3 cellular contexts compared by ENCODE assay signal in the genomic region with DNA sequence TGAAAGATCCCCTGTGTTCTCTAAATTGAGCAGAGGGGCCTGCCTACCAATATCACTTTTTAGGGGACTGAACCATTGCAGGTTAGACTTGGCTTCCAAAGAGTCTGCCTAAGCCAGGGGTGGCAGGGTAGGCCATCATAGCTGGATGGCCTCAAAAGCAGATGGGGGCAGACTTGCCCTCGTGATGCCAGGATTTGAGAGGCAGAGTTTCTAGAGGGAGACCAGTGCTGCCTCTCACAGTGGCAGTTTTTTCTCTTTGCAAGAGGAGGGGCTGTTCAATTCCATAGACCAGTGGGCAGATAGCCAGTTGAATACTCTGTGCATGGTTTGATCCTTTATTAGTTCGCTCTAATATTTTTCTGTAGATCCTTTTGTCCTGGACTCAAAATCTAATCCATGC.
A peak's percentile ranks its signal among the peaks of the same experiment; 100 is the strongest.
TF ChIP-seq lines count a peak whose summit lies in the region.

No MANE protein-coding gene starts in this region.

TF ChIP-seq in GM23338, 12 proteins besides CTCF, POLR2A, EP300 and RAD21 (continued from another document and continues in another):
- TF ChIP-seq POLR2AphosphoS5 (IDR thresholded peaks at IDR 0.05; ENCODE audit: low read depth), result no peak
- no peak for TF ChIP-seq STAT1 (IDR thresholded peaks at IDR 0.05; ENCODE audit: unreplicated experiment)
- TF ChIP-seq, protein P1, sequence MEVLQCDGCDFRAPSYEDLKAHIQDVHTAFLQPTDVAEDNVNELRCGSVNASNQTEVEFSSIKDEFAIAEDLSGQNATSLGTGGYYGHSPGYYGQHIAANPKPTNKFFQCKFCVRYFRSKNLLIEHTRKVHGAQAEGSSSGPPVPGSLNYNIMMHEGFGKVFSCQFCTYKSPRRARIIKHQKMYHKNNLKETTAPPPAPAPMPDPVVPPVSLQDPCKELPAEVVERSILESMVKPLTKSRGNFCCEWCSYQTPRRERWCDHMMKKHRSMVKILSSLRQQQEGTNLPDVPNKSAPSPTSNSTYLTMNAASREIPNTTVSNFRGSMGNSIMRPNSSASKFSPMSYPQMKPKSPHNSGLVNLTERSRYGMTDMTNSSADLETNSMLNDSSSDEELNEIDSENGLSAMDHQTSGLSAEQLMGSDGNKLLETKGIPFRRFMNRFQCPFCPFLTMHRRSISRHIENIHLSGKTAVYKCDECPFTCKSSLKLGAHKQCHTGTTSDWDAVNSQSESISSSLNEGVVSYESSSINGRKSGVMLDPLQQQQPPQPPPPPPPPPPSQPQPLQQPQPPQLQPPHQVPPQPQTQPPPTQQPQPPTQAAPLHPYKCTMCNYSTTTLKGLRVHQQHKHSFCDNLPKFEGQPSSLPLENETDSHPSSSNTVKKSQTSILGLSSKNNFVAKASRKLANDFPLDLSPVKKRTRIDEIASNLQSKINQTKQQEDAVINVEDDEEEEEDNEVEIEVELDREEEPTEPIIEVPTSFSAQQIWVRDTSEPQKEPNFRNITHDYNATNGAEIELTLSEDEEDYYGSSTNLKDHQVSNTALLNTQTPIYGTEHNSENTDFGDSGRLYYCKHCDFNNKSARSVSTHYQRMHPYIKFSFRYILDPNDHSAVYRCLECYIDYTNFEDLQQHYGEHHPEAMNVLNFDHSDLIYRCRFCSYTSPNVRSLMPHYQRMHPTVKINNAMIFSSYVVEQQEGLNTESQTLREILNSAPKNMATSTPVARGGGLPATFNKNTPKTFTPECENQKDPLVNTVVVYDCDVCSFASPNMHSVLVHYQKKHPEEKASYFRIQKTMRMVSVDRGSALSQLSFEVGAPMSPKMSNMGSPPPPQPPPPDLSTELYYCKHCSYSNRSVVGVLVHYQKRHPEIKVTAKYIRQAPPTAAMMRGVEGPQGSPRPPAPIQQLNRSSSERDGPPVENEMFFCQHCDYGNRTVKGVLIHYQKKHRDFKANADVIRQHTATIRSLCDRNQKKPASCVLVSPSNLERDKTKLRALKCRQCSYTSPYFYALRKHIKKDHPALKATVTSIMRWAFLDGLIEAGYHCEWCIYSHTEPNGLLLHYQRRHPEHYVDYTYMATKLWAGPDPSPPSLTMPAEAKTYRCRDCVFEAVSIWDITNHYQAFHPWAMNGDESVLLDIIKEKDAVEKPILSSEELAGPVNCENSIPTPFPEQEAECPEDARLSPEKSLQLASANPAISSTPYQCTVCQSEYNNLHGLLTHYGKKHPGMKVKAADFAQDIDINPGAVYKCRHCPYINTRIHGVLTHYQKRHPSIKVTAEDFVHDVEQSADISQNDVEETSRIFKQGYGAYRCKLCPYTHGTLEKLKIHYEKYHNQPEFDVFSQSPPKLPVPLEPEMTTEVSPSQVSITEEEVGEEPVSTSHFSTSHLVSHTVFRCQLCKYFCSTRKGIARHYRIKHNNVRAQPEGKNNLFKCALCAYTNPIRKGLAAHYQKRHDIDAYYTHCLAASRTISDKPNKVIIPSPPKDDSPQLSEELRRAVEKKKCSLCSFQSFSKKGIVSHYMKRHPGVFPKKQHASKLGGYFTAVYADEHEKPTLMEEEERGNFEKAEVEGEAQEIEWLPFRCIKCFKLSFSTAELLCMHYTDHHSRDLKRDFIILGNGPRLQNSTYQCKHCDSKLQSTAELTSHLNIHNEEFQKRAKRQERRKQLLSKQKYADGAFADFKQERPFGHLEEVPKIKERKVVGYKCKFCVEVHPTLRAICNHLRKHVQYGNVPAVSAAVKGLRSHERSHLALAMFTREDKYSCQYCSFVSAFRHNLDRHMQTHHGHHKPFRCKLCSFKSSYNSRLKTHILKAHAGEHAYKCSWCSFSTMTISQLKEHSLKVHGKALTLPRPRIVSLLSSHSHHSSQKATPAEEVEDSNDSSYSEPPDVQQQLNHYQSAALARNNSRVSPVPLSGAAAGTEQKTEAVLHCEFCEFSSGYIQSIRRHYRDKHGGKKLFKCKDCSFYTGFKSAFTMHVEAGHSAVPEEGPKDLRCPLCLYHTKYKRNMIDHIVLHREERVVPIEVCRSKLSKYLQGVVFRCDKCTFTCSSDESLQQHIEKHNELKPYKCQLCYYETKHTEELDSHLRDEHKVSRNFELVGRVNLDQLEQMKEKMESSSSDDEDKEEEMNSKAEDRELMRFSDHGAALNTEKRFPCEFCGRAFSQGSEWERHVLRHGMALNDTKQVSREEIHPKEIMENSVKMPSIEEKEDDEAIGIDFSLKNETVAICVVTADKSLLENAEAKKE (CRISPR knock-in tag; IDR thresholded peaks at IDR 0.05), result no peak

TF ChIP-seq in HEK293T, 16 proteins besides CTCF, POLR2A, EP300 and RAD21:
- 0 out of 2 replicates have a peak, but pooled peaks have one; percentile 25 for TF ChIP-seq ZNF384 (IDR thresholded peaks at IDR 0.05)
- no peak for TF ChIP-seq TARDBP (IDR thresholded peaks at IDR 0.05)
- TF ChIP-seq FOXA1 (IDR thresholded peaks at IDR 0.05), result no peak
- TF ChIP-seq, protein P2, sequence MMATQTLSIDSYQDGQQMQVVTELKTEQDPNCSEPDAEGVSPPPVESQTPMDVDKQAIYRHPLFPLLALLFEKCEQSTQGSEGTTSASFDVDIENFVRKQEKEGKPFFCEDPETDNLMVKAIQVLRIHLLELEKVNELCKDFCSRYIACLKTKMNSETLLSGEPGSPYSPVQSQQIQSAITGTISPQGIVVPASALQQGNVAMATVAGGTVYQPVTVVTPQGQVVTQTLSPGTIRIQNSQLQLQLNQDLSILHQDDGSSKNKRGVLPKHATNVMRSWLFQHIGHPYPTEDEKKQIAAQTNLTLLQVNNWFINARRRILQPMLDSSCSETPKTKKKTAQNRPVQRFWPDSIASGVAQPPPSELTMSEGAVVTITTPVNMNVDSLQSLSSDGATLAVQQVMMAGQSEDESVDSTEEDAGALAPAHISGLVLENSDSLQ (IDR thresholded peaks at IDR 0.05), result no peak
- TF ChIP-seq SP1 (IDR thresholded peaks at IDR 0.05), result no peak
- TF ChIP-seq L3MBTL2 (conservative IDR thresholded peaks at IDR 0.05), result no peak
- no peak for TF ChIP-seq SUZ12 (IDR thresholded peaks at IDR 0.05)
- no peak for TF ChIP-seq CTBP1 (IDR thresholded peaks at IDR 0.05; ENCODE audit: borderline replicate concordance)

TF ChIP-seq in H1, 55 proteins besides CTCF, POLR2A, EP300 and RAD21 (continued from another document):
- no peak for TF ChIP-seq SIN3A (conservative IDR thresholded peaks at IDR 0.05 in 1 of 2, IDR thresholded peaks at IDR 0.05 in 1 of 2; ENCODE audit: low read depth in 1 of 2, low read length in 2 of 2)
